ENCODE assay signal across 25 cellular contexts in genomic region chr4:120005091-120005490, GRCh38.
"Had no signal": no experiment of that assay in that cellular context is flagged by ENCODE, and none has a peak within 500 bp of the region (broad histone marks: within the 10 kb centered on the region; RNA-seq: fewer than 3 reads in every experiment).

No MANE protein-coding gene starts in this region.

- H3K4me1 ChIP-seq: esophagus squamous epithelium, foreskin keratinocyte, psoas muscle, spleen, testis had no signal

- H3K36me3 ChIP-seq: esophagus squamous epithelium, ovary, spleen, tibial artery had no signal

- DNase-seq: cerebellar nuclear complex; cortex of kidney; effector memory CD8-positive, alpha-beta T cell; erythroblast; esophagus squamous epithelium; foreskin keratinocyte; hypothalamus; mesenchymal stem cell; midbrain; naive thymus-derived CD4-positive, alpha-beta T cell; occipital lobe; ovary; posterior cingulate gyrus; psoas muscle; right cardiac atrium; spleen; stimulated activated CD4-positive, alpha-beta T cell treated with anti-CD3 and anti-CD28 coated beads, Interleukin-4, amount 100 ng/mL, for 4 hours; stimulated activated naive CD8-positive, alpha-beta T cell treated with anti-CD3 and anti-CD28 coated beads, Interleukin-15, Interleukin-2, amounts not matched to agents 100 U/mL and 50 U/mL, for 24 hours; substantia nigra; testis; tibial artery had no signal

- H3K27ac ChIP-seq: esophagus squamous epithelium, foreskin keratinocyte, ovary, psoas muscle, skin epidermis, spleen, testis, tibial artery had no signal

- H3K4me3 ChIP-seq: esophagus squamous epithelium, lung, ovary, psoas muscle, skin epidermis, spleen, testis, tibial artery had no signal

- H3K9me3 ChIP-seq: esophagus squamous epithelium, ovary, psoas muscle, spleen, testis, tibial artery had no signal

- H3K27me3 ChIP-seq: esophagus squamous epithelium, foreskin keratinocyte, ovary, spleen, testis, tibial artery had no signal

- ATAC-seq: effector memory CD8-positive, alpha-beta T cell; foreskin keratinocyte; left lobe of liver; naive thymus-derived CD4-positive, alpha-beta T cell; psoas muscle; right cardiac atrium; stimulated activated memory B cell treated with anti-CD40 and anti-IgM and Interleukin-4, amounts not matched to agents 10 μg/mL and 1 μg/mL and 100 μg/mL, for 72 hours; stimulated activated naive CD8-positive, alpha-beta T cell treated with anti-CD3 and anti-CD28 coated beads, Interleukin-15, Interleukin-2, amounts not matched to agents 100 U/mL and 50 U/mL, for 24 hours had no signal
